ENCODE assay signal across 21 cellular contexts in the genomic region with DNA sequence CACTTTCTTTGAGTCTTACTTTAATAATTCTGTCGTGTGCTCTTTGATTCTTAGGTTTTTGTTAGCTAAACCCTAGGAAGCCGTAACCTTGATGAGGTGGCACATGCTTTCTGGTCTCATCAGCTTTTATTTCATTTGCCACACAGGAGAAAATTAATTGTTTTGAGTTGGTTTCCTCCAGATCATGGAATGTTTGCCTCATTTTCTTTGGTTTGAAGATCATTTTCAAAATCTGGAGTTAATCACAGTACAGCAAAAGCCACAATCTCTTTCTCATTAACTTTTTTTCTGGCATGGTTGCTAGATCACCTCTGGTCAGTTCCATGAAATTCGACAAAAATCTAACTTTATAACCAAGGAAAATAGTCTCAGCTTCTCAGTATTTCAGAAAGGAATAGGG.
"Had no signal": no experiment of that assay in that cellular context is flagged by ENCODE, and none has a peak within 500 bp of the region (broad histone marks: within the 10 kb centered on the region; RNA-seq: fewer than 3 reads in every experiment).

No MANE protein-coding gene starts in this region.

- H3K4me1 Mint-ChIP-seq: T-helper 17 cell, WTC11 had no signal

- DNase-seq: activated CD4-positive, alpha-beta T cell treated with anti-CD3 and anti-CD28 coated beads for 48 hours; activated CD4-positive, alpha-beta T cell treated with anti-CD3 and anti-CD28 coated beads, Interleukin-2, amount 50 U/mL, for 48 hours; activated CD4-positive, CD25-positive, alpha-beta regulatory T cell treated with anti-CD3 and anti-CD28 coated beads, Interleukin-2, amount 50 U/mL, for 72 hours; activated CD8-positive, alpha-beta memory T cell treated with anti-CD3 and anti-CD28 coated beads for 24 hours; activated effector memory CD4-positive, alpha-beta T cell treated with anti-CD3 and anti-CD28 coated beads, Interleukin-2, amount 50 U/mL, for 16 hours; activated naive CD4-positive, alpha-beta T cell treated with anti-CD3 and anti-CD28 coated beads for 36 hours; activated T-cell treated with anti-CD3 and anti-CD28 coated beads, Interleukin-2, amount 50 U/mL, for 4 hours; central memory CD4-positive, alpha-beta T cell; MM.1S; NCI-H1436 treated with DMSO at 0.1 percent for 48 hours; NCI-H187; NCI-H2081 treated with DMSO at 0.1 percent for 48 hours; NCI-H446; NCI-H524; PC-9; SHP77 treated with DMSO at 0.1 percent for 48 hours; T-helper 17 cell; T-helper 9 cell had no signal

- H3K9me3 ChIP-seq: breast epithelium had no signal

- H3K27ac Mint-ChIP-seq: activated naive CD4-positive, alpha-beta T cell treated with anti-CD3 and anti-CD28 coated beads for 36 hours; activated naive CD8-positive, alpha-beta T cell; T-helper 17 cell; WTC11 had no signal

- H3K27me3 ChIP-seq: breast epithelium had no signal

- H3K4me1 ChIP-seq: breast epithelium had no signal

- H3K36me3 ChIP-seq: breast epithelium had no signal

- H3K4me3 Mint-ChIP-seq: activated naive CD4-positive, alpha-beta T cell treated with anti-CD3 and anti-CD28 coated beads for 36 hours; activated naive CD8-positive, alpha-beta T cell; activated T-cell treated with anti-CD3 and anti-CD28 coated beads, Interleukin-2, amount 50 U/mL, for 4 hours; T-helper 17 cell; WTC11 had no signal

- H3K36me3 Mint-ChIP-seq: activated naive CD8-positive, alpha-beta T cell had no signal

- H3K27ac ChIP-seq: breast epithelium, PC-9 had no signal

- H3K9me3 Mint-ChIP-seq: activated naive CD4-positive, alpha-beta T cell treated with anti-CD3 and anti-CD28 coated beads for 36 hours; activated T-cell treated with anti-CD3 and anti-CD28 coated beads, Interleukin-2, amount 50 U/mL, for 4 hours had no signal

- ATAC-seq: activated T-cell treated with anti-CD3 and anti-CD28 coated beads, Interleukin-2, amount 50 U/mL, for 4 hours; T-helper 17 cell; WTC11 had no signal

- H3K4me3 ChIP-seq: breast epithelium, PC-9 had no signal

- H3K27me3 Mint-ChIP-seq: activated naive CD8-positive, alpha-beta T cell; T-helper 17 cell had no signal
